In the genomic region with DNA sequence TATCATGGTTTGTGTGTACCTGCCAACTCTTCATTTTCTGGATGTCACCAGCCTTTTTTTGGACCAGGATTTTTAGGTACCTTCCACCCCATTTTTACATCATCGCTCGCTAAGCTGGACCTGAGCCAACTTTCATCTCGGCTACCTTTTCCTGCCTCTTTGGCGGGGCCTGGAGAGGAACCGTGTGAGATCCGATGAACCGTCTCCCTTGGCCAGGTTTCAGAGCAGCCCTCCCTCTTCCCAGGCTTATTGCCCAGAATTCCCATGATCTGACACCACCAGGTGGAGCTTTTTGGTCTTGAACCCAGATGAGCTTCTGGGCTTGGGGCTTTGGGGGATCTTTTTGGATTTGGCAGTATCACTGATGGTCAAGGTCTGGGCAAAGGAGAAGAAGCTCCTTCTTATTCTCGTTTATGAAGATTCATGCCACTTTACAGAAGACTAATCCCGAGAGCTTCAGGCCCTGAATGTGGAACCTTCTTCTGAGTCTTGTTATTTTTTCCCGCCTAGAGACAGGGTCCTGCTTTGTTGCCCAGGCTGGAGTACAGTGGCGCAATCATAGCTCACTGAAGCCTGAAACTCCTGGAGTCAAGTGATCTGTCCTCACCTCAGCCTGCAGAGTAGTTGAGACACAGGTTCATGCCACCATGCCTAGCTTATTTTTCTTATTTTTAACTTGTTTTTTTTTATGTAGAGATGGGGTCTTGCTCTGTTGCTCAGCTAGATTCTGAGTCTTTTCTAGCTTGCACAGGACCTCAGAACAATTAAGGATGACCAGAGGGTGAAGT, we compare ENCODE assay signal across 19 cellular contexts. TPM values are rescaled to one million over a fixed set of nuclear protein-coding genes. Genes with fewer than 3 reads are reported as not detected.
DNase-seq lines count a peak whose midpoint lies in the region; TF ChIP-seq lines count a peak whose summit lies in the region.
"Had no signal": no experiment of that assay in that cellular context is flagged by ENCODE, and none has a peak within 500 bp of the region (broad histone marks: within the 10 kb centered on the region; RNA-seq: fewer than 3 reads in every experiment).

No MANE protein-coding gene starts in this region.

- H3K27me3 ChIP-seq in effector memory CD4-positive, alpha-beta T cell (replicated peaks; ENCODE audit: control insufficient read depth, insufficient read depth, low read length, poor library complexity, severe bottlenecking), result no peaks in the 10 kb centered on the region
- H3K27me3 ChIP-seq in PC-9 (ENCODE audit: insufficient read depth, low read depth), result no peaks in the 10 kb centered on the region
- H3K27me3 ChIP-seq: ascending aorta had no signal

- no peak overlapping the region for H3K27ac ChIP-seq in effector memory CD4-positive, alpha-beta T cell (ENCODE audit: insufficient read depth, low read length, poor library complexity, severe bottlenecking)
- H3K27ac ChIP-seq in PC-9, result no peak overlapping the region
- H3K27ac ChIP-seq: ascending aorta, KMS-11 had no signal

- H3K79me2 ChIP-seq in PC-9 (ENCODE audit: low read depth), result no peaks in the 10 kb centered on the region

- no peaks in the 10 kb centered on the region; the same call in 1 of the 2 replicates for H3F3A ChIP-seq in PC-9 (ENCODE audit: insufficient read depth, low read depth)

- H3K36me3 ChIP-seq in effector memory CD4-positive, alpha-beta T cell (ENCODE audit: control insufficient read depth, insufficient read depth, low read length), result no peaks in the 10 kb centered on the region
- no peaks in the 10 kb centered on the region for H3K36me3 ChIP-seq in PC-9 (ENCODE audit: low read depth)
- H3K36me3 ChIP-seq: ascending aorta had no signal

- TF ChIP-seq CTCF in AG09309 (IDR thresholded peaks at IDR 0.05; ENCODE audit: control insufficient read depth, insufficient read depth, low read depth, low read length, missing control alignments) (peak; percentile 26), fibroblast of villous mesenchyme (IDR thresholded peaks at IDR 0.05; ENCODE audit: insufficient read depth, low read depth, low read length) (peak; percentile 20), PC-9 (conservative IDR thresholded peaks at IDR 0.05) (no peak)

- H2AFZ ChIP-seq in PC-9, result no peak overlapping the region

- DNase-seq in AG09309 (ENCODE audit: low read depth), result no peak
- peak; percentile 40 for DNase-seq in ELF-1 (ENCODE audit: low read depth, low spot score)
- peak; percentile 10 for DNase-seq in NCI-H69 (lab: John Stamatoyannopoulos, UW)
- no peak for DNase-seq in fibroblast of villous mesenchyme (ENCODE audit: low read depth)
- DNase-seq in hypothalamus (lab: John Stamatoyannopoulos, UW), result no peak
- no peak for DNase-seq in effector memory CD4-positive, alpha-beta T cell
- no peak for DNase-seq in PC-9
- no peak for DNase-seq in epidermal melanocyte (ENCODE audit: insufficient read length, low spot score)
- DNase-seq: activated naive CD4-positive, alpha-beta T cell treated with anti-CD3 and anti-CD28 coated beads, Interleukin-2, amount 50 U/mL, for 16 hours; activated T-cell treated with anti-CD3 and anti-CD28 coated beads, Interleukin-2, amount 50 U/mL, for 72 hours; cerebellar nuclear complex; effector CD8-positive, alpha-beta T cell; NCI-H1105 treated with DMSO at 0.1 percent for 48 hours; NCI-H510A; stimulated activated CD4-positive, alpha-beta T cell treated with anti-CD3 and anti-CD28 coated beads, Interleukin-4, amount 100 ng/mL, for 1 hour; stimulated activated naive CD8-positive, alpha-beta T cell treated with anti-CD3 and anti-CD28 coated beads, Interleukin-15, amount 100 ng/mL, for 72 hours; SW 1271 had no signal

- no peak overlapping the region for H3K4me2 ChIP-seq in PC-9
- H3K4me2 ChIP-seq: KMS-11 had no signal

- no peaks in the 10 kb centered on the region for H4K20me1 ChIP-seq in PC-9 (ENCODE audit: insufficient read depth)

- CTCF ChIA-PET in PC-9 (lab: Charles Lee), result no interaction called here

- POLR2A ChIA-PET in PC-9 (lab: Charles Lee; ENCODE audit: unreplicated experiment), result interaction anchor here (0.5 kb wide), 1 partner anchor 228 kb away, joined by 3 read pairs; no protein-coding TSS in a partner anchor

- no peaks in the 10 kb centered on the region for H3K9me2 ChIP-seq in PC-9 (ENCODE audit: insufficient read depth)

- H3K9me3 ChIP-seq in effector memory CD4-positive, alpha-beta T cell (ENCODE audit: control insufficient read depth, low read length), result no peaks in the 10 kb centered on the region
- H3K9me3 ChIP-seq in PC-9 (ENCODE audit: insufficient read depth, low read depth), result no peaks in the 10 kb centered on the region
- H3K9me3 ChIP-seq: ascending aorta had no signal

- intact Hi-C loops in PC-9 (cut with micrococcal nuclease; ENCODE audit: unreplicated experiment), result loop anchor here (5.0 kb wide), 1 partner anchor 248 kb away; no protein-coding TSS in a partner anchor

- no peaks in the 10 kb centered on the region for H3K4me1 ChIP-seq in effector memory CD4-positive, alpha-beta T cell (ENCODE audit: control insufficient read depth, insufficient read depth, low read length, poor library complexity, severe bottlenecking)
- H3K4me1 ChIP-seq in PC-9 (replicated peaks; ENCODE audit: insufficient read depth), result peaks cover 20% of the 10 kb centered on the region

- BruUV-seq in PC-9 (replicated peaks; lab: Mats Ljungman, UMichigan), result no TSS peak

- H3K4me3 ChIP-seq in AG09309 (ENCODE audit: control insufficient read depth, low read depth, low read length), result no peak overlapping the region
- no peak overlapping the region for H3K4me3 ChIP-seq in fibroblast of villous mesenchyme (ENCODE audit: low read depth, low read length)
- no peak overlapping the region for H3K4me3 ChIP-seq in effector memory CD4-positive, alpha-beta T cell (ENCODE audit: insufficient read depth, low read depth, low read length, poor library complexity, severe bottlenecking)
- no peak overlapping the region for H3K4me3 ChIP-seq in PC-9
- H3K4me3 ChIP-seq: ascending aorta had no signal

RNA-seq across cellular contexts. Expression of gene GATA6, which starts 50.4 kb away (rescaled TPM):
- total RNA-seq in fibroblast of villous mesenchyme, result 5.2 and 8.7 TPM in 2 replicates
- 9.1 and 12.3 TPM in 2 replicates for total RNA-seq in PC-9 (2021)

Comparison
In these comparisons a context has a peak if more than half of its experiments do, and no peak if none do; other contexts are left out.
1. DNase-seq: peak in ELF-1 (single experiment) and NCI-H69 (single experiment); none in AG09309 (single experiment), fibroblast of villous mesenchyme (single experiment), hypothalamus (0 of 51), effector memory CD4-positive, alpha-beta T cell (0 of 3), PC-9 (0 of 2) and epidermal melanocyte (single experiment).